1 cellular context compared by ENCODE assay signal in the genomic region with DNA sequence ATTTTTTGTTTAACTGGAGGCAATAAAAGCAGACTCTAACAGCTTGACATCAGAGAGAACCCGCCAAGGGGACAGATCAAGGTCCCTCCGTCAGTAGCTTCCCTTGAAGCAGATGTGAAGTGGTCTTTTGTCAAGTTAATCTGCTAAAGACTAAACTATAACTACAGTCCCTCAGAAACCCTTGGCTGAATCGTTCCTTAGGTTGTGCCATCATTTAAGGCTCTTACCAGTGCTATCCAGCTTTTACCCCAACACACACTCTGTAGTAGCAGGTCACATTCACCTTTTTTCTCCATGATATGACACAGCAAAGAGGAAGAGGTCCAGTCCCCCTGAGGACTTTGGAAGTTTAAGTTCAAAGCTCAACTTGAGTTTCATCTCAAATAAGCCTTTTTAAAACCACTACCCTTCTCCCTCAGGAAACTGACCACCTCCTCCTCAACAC.
TF ChIP-seq lines count a peak whose summit lies in the region.

No MANE protein-coding gene starts in this region.

TF ChIP-seq in HepG2, 621 proteins besides CTCF, POLR2A, EP300 and RAD21 (continued from another document):
- TF ChIP-seq, protein P1, sequence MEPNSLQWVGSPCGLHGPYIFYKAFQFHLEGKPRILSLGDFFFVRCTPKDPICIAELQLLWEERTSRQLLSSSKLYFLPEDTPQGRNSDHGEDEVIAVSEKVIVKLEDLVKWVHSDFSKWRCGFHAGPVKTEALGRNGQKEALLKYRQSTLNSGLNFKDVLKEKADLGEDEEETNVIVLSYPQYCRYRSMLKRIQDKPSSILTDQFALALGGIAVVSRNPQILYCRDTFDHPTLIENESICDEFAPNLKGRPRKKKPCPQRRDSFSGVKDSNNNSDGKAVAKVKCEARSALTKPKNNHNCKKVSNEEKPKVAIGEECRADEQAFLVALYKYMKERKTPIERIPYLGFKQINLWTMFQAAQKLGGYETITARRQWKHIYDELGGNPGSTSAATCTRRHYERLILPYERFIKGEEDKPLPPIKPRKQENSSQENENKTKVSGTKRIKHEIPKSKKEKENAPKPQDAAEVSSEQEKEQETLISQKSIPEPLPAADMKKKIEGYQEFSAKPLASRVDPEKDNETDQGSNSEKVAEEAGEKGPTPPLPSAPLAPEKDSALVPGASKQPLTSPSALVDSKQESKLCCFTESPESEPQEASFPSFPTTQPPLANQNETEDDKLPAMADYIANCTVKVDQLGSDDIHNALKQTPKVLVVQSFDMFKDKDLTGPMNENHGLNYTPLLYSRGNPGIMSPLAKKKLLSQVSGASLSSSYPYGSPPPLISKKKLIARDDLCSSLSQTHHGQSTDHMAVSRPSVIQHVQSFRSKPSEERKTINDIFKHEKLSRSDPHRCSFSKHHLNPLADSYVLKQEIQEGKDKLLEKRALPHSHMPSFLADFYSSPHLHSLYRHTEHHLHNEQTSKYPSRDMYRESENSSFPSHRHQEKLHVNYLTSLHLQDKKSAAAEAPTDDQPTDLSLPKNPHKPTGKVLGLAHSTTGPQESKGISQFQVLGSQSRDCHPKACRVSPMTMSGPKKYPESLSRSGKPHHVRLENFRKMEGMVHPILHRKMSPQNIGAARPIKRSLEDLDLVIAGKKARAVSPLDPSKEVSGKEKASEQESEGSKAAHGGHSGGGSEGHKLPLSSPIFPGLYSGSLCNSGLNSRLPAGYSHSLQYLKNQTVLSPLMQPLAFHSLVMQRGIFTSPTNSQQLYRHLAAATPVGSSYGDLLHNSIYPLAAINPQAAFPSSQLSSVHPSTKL (CRISPR knock-in tag; IDR thresholded peaks at IDR 0.05) = peak; percentile 71
- no peak for TF ChIP-seq KLF16 (CRISPR knock-in tag; IDR thresholded peaks at IDR 0.05)
- TF ChIP-seq, protein P2, sequence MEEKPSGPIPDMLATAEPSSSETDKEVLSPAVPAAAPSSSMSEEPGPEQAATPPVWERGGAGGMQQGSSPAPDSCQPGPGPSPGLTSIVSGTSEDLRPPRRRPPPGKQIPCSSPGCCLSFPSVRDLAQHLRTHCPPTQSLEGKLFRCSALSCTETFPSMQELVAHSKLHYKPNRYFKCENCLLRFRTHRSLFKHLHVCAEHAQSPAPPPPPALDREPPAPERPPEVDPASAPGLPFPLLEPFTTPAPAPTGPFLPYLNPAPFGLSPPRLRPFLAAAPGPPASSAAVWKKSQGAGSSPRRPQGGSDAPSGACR (CRISPR knock-in tag; IDR thresholded peaks at IDR 0.05) = no peak
- no peak for TF ChIP-seq ZNF552 (CRISPR knock-in tag; IDR thresholded peaks at IDR 0.05; ENCODE audit: borderline replicate concordance)
- TF ChIP-seq, protein P3, sequence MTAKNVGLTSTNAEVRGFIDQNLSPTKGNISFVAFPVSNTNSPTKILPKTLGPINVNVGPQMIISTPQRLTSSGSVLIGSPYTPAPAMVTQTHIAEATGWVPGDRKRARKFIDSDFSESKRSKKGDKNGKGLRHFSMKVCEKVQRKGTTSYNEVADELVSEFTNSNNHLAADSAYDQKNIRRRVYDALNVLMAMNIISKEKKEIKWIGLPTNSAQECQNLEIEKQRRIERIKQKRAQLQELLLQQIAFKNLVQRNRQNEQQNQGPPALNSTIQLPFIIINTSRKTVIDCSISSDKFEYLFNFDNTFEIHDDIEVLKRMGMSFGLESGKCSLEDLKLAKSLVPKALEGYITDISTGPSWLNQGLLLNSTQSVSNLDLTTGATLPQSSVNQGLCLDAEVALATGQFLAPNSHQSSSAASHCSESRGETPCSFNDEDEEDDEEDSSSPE (CRISPR knock-in tag; IDR thresholded peaks at IDR 0.05) = no peak
- no peak for TF ChIP-seq MED13 (CRISPR knock-in tag; IDR thresholded peaks at IDR 0.05)
- TF ChIP-seq, protein P4, sequence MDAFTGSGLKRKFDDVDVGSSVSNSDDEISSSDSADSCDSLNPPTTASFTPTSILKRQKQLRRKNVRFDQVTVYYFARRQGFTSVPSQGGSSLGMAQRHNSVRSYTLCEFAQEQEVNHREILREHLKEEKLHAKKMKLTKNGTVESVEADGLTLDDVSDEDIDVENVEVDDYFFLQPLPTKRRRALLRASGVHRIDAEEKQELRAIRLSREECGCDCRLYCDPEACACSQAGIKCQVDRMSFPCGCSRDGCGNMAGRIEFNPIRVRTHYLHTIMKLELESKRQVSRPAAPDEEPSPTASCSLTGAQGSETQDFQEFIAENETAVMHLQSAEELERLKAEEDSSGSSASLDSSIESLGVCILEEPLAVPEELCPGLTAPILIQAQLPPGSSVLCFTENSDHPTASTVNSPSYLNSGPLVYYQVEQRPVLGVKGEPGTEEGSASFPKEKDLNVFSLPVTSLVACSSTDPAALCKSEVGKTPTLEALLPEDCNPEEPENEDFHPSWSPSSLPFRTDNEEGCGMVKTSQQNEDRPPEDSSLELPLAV (CRISPR knock-in tag; conservative IDR thresholded peaks at IDR 0.05; ENCODE audit: low read depth) = no peak
- TF ChIP-seq, protein P5, sequence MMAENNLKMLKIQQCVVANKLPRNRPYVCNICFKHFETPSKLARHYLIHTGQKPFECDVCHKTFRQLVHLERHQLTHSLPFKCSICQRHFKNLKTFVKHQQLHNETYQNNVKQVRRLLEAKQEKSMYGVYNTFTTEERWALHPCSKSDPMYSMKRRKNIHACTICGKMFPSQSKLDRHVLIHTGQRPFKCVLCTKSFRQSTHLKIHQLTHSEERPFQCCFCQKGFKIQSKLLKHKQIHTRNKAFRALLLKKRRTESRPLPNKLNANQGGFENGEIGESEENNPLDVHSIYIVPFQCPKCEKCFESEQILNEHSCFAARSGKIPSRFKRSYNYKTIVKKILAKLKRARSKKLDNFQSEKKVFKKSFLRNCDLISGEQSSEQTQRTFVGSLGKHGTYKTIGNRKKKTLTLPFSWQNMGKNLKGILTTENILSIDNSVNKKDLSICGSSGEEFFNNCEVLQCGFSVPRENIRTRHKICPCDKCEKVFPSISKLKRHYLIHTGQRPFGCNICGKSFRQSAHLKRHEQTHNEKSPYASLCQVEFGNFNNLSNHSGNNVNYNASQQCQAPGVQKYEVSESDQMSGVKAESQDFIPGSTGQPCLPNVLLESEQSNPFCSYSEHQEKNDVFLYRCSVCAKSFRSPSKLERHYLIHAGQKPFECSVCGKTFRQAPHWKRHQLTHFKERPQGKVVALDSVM (CRISPR knock-in tag; IDR thresholded peaks at IDR 0.05) = no peak
- TF ChIP-seq ZNF598 (CRISPR knock-in tag; IDR thresholded peaks at IDR 0.05; ENCODE audit: borderline replicate concordance) = no peak
- no peak for TF ChIP-seq ZNF136 (CRISPR knock-in tag; IDR thresholded peaks at IDR 0.05; ENCODE audit: low read depth)
- TF ChIP-seq ELF3 (CRISPR knock-in tag; IDR thresholded peaks at IDR 0.05) = peak; percentile 70; the same call in 1 of the 2 replicates
- no peak for TF ChIP-seq RFX3 (CRISPR knock-in tag; IDR thresholded peaks at IDR 0.05)
- TF ChIP-seq SIN3A (IDR thresholded peaks at IDR 0.05; ENCODE audit: borderline replicate concordance, low read depth, low read length) = no peak
- TF ChIP-seq, protein P6, sequence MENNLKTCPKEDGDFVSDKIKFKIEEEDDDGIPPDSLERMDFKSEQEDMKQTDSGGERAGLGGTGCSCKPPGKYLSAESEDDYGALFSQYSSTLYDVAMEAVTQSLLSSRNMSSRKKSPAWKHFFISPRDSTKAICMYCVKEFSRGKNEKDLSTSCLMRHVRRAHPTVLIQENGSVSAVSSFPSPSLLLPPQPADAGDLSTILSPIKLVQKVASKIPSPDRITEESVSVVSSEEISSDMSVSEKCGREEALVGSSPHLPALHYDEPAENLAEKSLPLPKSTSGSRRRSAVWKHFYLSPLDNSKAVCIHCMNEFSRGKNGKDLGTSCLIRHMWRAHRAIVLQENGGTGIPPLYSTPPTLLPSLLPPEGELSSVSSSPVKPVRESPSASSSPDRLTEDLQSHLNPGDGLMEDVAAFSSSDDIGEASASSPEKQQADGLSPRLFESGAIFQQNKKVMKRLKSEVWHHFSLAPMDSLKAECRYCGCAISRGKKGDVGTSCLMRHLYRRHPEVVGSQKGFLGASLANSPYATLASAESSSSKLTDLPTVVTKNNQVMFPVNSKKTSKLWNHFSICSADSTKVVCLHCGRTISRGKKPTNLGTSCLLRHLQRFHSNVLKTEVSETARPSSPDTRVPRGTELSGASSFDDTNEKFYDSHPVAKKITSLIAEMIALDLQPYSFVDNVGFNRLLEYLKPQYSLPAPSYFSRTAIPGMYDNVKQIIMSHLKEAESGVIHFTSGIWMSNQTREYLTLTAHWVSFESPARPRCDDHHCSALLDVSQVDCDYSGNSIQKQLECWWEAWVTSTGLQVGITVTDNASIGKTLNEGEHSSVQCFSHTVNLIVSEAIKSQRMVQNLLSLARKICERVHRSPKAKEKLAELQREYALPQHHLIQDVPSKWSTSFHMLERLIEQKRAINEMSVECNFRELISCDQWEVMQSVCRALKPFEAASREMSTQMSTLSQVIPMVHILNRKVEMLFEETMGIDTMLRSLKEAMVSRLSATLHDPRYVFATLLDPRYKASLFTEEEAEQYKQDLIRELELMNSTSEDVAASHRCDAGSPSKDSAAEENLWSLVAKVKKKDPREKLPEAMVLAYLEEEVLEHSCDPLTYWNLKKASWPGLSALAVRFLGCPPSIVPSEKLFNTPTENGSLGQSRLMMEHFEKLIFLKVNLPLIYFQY (CRISPR knock-in tag; IDR thresholded peaks at IDR 0.05; ENCODE audit: borderline replicate concordance) = no peak
- TF ChIP-seq MYC (CRISPR knock-in tag; IDR thresholded peaks at IDR 0.05; ENCODE audit: borderline replicate concordance) = no peak
- TF ChIP-seq ZNF878 (CRISPR knock-in tag; IDR thresholded peaks at IDR 0.05) = peak; percentile 57; the same call in 1 of the 2 replicates
- TF ChIP-seq, protein P7, sequence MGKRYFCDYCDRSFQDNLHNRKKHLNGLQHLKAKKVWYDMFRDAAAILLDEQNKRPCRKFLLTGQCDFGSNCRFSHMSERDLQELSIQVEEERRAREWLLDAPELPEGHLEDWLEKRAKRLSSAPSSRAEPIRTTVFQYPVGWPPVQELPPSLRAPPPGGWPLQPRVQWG (CRISPR knock-in tag; IDR thresholded peaks at IDR 0.05; ENCODE audit: borderline replicate concordance, low read depth) = no peak
- TF ChIP-seq, protein P8, sequence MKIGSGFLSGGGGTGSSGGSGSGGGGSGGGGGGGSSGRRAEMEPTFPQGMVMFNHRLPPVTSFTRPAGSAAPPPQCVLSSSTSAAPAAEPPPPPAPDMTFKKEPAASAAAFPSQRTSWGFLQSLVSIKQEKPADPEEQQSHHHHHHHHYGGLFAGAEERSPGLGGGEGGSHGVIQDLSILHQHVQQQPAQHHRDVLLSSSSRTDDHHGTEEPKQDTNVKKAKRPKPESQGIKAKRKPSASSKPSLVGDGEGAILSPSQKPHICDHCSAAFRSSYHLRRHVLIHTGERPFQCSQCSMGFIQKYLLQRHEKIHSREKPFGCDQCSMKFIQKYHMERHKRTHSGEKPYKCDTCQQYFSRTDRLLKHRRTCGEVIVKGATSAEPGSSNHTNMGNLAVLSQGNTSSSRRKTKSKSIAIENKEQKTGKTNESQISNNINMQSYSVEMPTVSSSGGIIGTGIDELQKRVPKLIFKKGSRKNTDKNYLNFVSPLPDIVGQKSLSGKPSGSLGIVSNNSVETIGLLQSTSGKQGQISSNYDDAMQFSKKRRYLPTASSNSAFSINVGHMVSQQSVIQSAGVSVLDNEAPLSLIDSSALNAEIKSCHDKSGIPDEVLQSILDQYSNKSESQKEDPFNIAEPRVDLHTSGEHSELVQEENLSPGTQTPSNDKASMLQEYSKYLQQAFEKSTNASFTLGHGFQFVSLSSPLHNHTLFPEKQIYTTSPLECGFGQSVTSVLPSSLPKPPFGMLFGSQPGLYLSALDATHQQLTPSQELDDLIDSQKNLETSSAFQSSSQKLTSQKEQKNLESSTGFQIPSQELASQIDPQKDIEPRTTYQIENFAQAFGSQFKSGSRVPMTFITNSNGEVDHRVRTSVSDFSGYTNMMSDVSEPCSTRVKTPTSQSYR (CRISPR knock-in tag; IDR thresholded peaks at IDR 0.05; ENCODE audit: borderline replicate concordance) = no peak
- TF ChIP-seq ZNF329 (CRISPR knock-in tag; IDR thresholded peaks at IDR 0.05; ENCODE audit: low read depth) = no peak
- no peak for TF ChIP-seq ZNF34 (CRISPR knock-in tag; IDR thresholded peaks at IDR 0.05; ENCODE audit: borderline replicate concordance)
- no peak for TF ChIP-seq ZFP36 (IDR thresholded peaks at IDR 0.05; ENCODE audit: borderline replicate concordance, low read depth, low read length, partially characterized antibody)
- TF ChIP-seq ZNF589 (CRISPR knock-in tag; conservative IDR thresholded peaks at IDR 0.05) = no peak
- no peak for TF ChIP-seq POLR2AphosphoS2 (IDR thresholded peaks at IDR 0.05; ENCODE audit: low read depth, low read length)
- TF ChIP-seq CHD4 (IDR thresholded peaks at IDR 0.05; ENCODE audit: borderline replicate concordance, low read length) = no peak
- no peak for TF ChIP-seq MATR3 (CRISPR knock-in tag; IDR thresholded peaks at IDR 0.05)
- no peak for TF ChIP-seq MTA1 (CRISPR knock-in tag; IDR thresholded peaks at IDR 0.05; ENCODE audit: borderline replicate concordance)
- no peak for TF ChIP-seq ZSCAN9 (CRISPR knock-in tag; IDR thresholded peaks at IDR 0.05; ENCODE audit: borderline replicate concordance)
- TF ChIP-seq ZNF335 (CRISPR knock-in tag; IDR thresholded peaks at IDR 0.05) = no peak; the same call in 1 of the 2 replicates
- TF ChIP-seq KAT8 (CRISPR knock-in tag; IDR thresholded peaks at IDR 0.05) = no peak
- no peak for TF ChIP-seq SRSF4 (IDR thresholded peaks at IDR 0.05; ENCODE audit: low read depth, low read length, poor library complexity, severe bottlenecking)
- TF ChIP-seq, protein P9, sequence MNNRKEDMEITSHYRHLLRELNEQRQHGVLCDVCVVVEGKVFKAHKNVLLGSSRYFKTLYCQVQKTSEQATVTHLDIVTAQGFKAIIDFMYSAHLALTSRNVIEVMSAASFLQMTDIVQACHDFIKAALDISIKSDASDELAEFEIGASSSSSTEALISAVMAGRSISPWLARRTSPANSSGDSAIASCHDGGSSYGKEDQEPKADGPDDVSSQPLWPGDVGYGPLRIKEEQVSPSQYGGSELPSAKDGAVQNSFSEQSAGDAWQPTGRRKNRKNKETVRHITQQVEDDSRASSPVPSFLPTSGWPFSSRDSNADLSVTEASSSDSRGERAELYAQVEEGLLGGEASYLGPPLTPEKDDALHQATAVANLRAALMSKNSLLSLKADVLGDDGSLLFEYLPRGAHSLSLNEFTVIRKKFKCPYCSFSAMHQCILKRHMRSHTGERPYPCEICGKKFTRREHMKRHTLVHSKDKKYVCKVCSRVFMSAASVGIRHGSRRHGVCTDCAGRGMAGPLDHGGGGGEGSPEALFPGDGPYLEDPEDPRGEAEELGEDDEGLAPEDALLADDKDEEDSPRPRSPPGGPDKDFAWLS (CRISPR knock-in tag; IDR thresholded peaks at IDR 0.05; ENCODE audit: borderline replicate concordance) = no peak
- TF ChIP-seq, protein P10, sequence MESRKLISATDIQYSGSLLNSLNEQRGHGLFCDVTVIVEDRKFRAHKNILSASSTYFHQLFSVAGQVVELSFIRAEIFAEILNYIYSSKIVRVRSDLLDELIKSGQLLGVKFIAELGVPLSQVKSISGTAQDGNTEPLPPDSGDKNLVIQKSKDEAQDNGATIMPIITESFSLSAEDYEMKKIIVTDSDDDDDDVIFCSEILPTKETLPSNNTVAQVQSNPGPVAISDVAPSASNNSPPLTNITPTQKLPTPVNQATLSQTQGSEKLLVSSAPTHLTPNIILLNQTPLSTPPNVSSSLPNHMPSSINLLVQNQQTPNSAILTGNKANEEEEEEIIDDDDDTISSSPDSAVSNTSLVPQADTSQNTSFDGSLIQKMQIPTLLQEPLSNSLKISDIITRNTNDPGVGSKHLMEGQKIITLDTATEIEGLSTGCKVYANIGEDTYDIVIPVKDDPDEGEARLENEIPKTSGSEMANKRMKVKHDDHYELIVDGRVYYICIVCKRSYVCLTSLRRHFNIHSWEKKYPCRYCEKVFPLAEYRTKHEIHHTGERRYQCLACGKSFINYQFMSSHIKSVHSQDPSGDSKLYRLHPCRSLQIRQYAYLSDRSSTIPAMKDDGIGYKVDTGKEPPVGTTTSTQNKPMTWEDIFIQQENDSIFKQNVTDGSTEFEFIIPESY (CRISPR knock-in tag; IDR thresholded peaks at IDR 0.05) = 0 out of 2 replicates have a peak, but pooled peaks have one; percentile 37
- TF ChIP-seq ZNF232 (CRISPR knock-in tag; IDR thresholded peaks at IDR 0.05; ENCODE audit: borderline replicate concordance) = no peak
- 0 out of 2 replicates have a peak, but pooled peaks have one; percentile 19 for TF ChIP-seq SMYD3 (CRISPR knock-in tag; IDR thresholded peaks at IDR 0.05)
